ENCODE assay signal across 1 cellular context in the genomic region with DNA sequence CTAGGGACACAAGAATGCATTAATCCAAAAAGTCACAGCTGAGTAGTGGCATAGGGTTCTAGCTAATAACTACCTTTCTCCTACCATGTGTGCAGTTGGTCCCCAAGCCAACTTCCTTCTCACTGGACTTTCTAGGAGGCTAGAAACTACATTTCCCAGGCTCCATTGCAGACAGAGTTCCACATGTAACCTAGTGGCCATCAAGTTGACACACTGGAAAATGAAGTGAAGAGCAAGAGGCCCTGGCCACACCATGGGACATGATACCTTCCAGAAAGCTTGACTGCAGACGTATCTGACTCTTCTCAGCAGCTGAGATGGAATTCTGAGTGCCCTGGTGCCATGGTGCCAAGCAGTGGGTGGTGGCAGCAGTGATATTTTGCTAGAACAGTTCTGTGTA.
TF ChIP-seq lines count a peak whose summit lies in the region.

No MANE protein-coding gene starts in this region.

TF ChIP-seq in K562, 482 proteins besides CTCF, POLR2A, EP300 and RAD21 (continued from another document and continues in another):
- TF ChIP-seq, protein P1, sequence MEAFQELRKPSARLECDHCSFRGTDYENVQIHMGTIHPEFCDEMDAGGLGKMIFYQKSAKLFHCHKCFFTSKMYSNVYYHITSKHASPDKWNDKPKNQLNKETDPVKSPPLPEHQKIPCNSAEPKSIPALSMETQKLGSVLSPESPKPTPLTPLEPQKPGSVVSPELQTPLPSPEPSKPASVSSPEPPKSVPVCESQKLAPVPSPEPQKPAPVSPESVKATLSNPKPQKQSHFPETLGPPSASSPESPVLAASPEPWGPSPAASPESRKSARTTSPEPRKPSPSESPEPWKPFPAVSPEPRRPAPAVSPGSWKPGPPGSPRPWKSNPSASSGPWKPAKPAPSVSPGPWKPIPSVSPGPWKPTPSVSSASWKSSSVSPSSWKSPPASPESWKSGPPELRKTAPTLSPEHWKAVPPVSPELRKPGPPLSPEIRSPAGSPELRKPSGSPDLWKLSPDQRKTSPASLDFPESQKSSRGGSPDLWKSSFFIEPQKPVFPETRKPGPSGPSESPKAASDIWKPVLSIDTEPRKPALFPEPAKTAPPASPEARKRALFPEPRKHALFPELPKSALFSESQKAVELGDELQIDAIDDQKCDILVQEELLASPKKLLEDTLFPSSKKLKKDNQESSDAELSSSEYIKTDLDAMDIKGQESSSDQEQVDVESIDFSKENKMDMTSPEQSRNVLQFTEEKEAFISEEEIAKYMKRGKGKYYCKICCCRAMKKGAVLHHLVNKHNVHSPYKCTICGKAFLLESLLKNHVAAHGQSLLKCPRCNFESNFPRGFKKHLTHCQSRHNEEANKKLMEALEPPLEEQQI (IDR thresholded peaks at IDR 0.05), result no peak
- TF ChIP-seq ZNF76 (CRISPR knock-in tag; IDR thresholded peaks at IDR 0.05; ENCODE audit: borderline replicate concordance) (no peak), HMG20B (CRISPR knock-in tag; IDR thresholded peaks at IDR 0.05) (no peak), KDM4B (IDR thresholded peaks at IDR 0.05; ENCODE audit: borderline replicate concordance in 2 of 2, low read depth in 1 of 2) (no peak), PYGO2 (tag; IDR thresholded peaks at IDR 0.05) (no peak), DIDO1 (tag; IDR thresholded peaks at IDR 0.05; ENCODE audit: low read depth) (no peak), ZSCAN32 (CRISPR knock-in tag; IDR thresholded peaks at IDR 0.05) (no peak), POLR2AphosphoS2 (IDR thresholded peaks at IDR 0.05; ENCODE audit: low read length) (no peak), ZNF143 (CRISPR knock-in tag; IDR thresholded peaks at IDR 0.05) (peak; percentile 85), MEIS2 (IDR thresholded peaks at IDR 0.05; ENCODE audit: partially characterized antibody) (peak; percentile 51), KLF13 (tag; IDR thresholded peaks at IDR 0.05; ENCODE audit: borderline replicate concordance, low read depth) (no peak), MYC (IDR thresholded peaks at IDR 0.05; ENCODE audit: low read depth, low read length) (peak; percentile 64; the same call in 1 of the 2 replicates), MYC (CRISPR knock-in tag; IDR thresholded peaks at IDR 0.05; ENCODE audit: borderline replicate concordance, low read depth) (no peak), ZNF717 (CRISPR knock-in tag; IDR thresholded peaks at IDR 0.05) (no peak), TCFL5 (CRISPR knock-in tag; conservative IDR thresholded peaks at IDR 0.05) (no peak), FOXA1 (IDR thresholded peaks at IDR 0.05; ENCODE audit: borderline replicate concordance) (no peak), TCF7 (IDR thresholded peaks at IDR 0.05; ENCODE audit: borderline replicate concordance) (no peak), TCF7L2 (IDR thresholded peaks at IDR 0.05; ENCODE audit: low read depth, low read length) (no peak), ZNF217 (CRISPR knock-in tag; IDR thresholded peaks at IDR 0.05) (no peak), CEBPG (CRISPR knock-in tag; IDR thresholded peaks at IDR 0.05) (peak; percentile 71), CEBPG (tag; conservative IDR thresholded peaks at IDR 0.05 in 1 of 2, IDR thresholded peaks at IDR 0.05 in 1 of 2) (no peak), CBFA2T2 (conservative IDR thresholded peaks at IDR 0.05) (no peak), BRF1 (IDR thresholded peaks at IDR 0.05; ENCODE audit: borderline replicate concordance, extremely low read depth, insufficient read length) (no peak), ZNF75A (CRISPR knock-in tag; IDR thresholded peaks at IDR 0.05) (no peak), NR2F6 (CRISPR knock-in tag; IDR thresholded peaks at IDR 0.05) (no peak), FOXP1 (CRISPR knock-in tag; IDR thresholded peaks at IDR 0.05) (no peak), BACH1 (tag; IDR thresholded peaks at IDR 0.05) (no peak), HCFC1 (IDR thresholded peaks at IDR 0.05; ENCODE audit: low read depth, low read length) (peak; percentile 88), ZNF124 (CRISPR knock-in tag; IDR thresholded peaks at IDR 0.05) (no peak), U2AF1 (optimal IDR thresholded peaks at IDR 0.05; ENCODE audit: low read depth, low read length) (no peak), TAL1 (IDR thresholded peaks at IDR 0.05) (no peak), NR2C2 (CRISPR knock-in tag; IDR thresholded peaks at IDR 0.05) (no peak), NR2C2 (tag; IDR thresholded peaks at IDR 0.05) (peak; percentile 56; the same call in 1 of the 2 replicates), ZNF224 (CRISPR knock-in tag; IDR thresholded peaks at IDR 0.05) (no peak), KAT8 (IDR thresholded peaks at IDR 0.05; ENCODE audit: low read depth) (no peak), MYBL2 (IDR thresholded peaks at IDR 0.05; ENCODE audit: low read depth) (no peak), MYBL2 (CRISPR knock-in tag; IDR thresholded peaks at IDR 0.05; ENCODE audit: borderline replicate concordance) (no peak), SPI1 (IDR thresholded peaks at IDR 0.05; ENCODE audit: borderline replicate concordance, low read depth, low read length) (0 out of 2 replicates have a peak, but pooled peaks have one; percentile 20), BCOR (IDR thresholded peaks at IDR 0.05) (no peak), ZNF551 (CRISPR knock-in tag; IDR thresholded peaks at IDR 0.05) (no peak), L3MBTL2 (IDR thresholded peaks at IDR 0.05) (peak; percentile 57; the same call in 1 of the 2 replicates), TAF7 (tag; IDR thresholded peaks at IDR 0.05) (no peak), BHLHE40 (IDR thresholded peaks at IDR 0.05; ENCODE audit: low read length) (no peak), ZSCAN29 (IDR thresholded peaks at IDR 0.05) (no peak)
- TF ChIP-seq, protein P2, sequence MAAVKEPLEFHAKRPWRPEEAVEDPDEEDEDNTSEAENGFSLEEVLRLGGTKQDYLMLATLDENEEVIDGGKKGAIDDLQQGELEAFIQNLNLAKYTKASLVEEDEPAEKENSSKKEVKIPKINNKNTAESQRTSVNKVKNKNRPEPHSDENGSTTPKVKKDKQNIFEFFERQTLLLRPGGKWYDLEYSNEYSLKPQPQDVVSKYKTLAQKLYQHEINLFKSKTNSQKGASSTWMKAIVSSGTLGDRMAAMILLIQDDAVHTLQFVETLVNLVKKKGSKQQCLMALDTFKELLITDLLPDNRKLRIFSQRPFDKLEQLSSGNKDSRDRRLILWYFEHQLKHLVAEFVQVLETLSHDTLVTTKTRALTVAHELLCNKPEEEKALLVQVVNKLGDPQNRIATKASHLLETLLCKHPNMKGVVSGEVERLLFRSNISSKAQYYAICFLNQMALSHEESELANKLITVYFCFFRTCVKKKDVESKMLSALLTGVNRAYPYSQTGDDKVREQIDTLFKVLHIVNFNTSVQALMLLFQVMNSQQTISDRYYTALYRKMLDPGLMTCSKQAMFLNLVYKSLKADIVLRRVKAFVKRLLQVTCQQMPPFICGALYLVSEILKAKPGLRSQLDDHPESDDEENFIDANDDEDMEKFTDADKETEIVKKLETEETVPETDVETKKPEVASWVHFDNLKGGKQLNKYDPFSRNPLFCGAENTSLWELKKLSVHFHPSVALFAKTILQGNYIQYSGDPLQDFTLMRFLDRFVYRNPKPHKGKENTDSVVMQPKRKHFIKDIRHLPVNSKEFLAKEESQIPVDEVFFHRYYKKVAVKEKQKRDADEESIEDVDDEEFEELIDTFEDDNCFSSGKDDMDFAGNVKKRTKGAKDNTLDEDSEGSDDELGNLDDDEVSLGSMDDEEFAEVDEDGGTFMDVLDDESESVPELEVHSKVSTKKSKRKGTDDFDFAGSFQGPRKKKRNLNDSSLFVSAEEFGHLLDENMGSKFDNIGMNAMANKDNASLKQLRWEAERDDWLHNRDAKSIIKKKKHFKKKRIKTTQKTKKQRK (IDR thresholded peaks at IDR 0.05; ENCODE audit: borderline replicate concordance, low read depth, low read length), result no peak
- TF ChIP-seq, protein P3, sequence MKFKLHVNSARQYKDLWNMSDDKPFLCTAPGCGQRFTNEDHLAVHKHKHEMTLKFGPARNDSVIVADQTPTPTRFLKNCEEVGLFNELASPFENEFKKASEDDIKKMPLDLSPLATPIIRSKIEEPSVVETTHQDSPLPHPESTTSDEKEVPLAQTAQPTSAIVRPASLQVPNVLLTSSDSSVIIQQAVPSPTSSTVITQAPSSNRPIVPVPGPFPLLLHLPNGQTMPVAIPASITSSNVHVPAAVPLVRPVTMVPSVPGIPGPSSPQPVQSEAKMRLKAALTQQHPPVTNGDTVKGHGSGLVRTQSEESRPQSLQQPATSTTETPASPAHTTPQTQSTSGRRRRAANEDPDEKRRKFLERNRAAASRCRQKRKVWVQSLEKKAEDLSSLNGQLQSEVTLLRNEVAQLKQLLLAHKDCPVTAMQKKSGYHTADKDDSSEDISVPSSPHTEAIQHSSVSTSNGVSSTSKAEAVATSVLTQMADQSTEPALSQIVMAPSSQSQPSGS (CRISPR knock-in tag; IDR thresholded peaks at IDR 0.05), result no peak
- TF ChIP-seq, protein P4, sequence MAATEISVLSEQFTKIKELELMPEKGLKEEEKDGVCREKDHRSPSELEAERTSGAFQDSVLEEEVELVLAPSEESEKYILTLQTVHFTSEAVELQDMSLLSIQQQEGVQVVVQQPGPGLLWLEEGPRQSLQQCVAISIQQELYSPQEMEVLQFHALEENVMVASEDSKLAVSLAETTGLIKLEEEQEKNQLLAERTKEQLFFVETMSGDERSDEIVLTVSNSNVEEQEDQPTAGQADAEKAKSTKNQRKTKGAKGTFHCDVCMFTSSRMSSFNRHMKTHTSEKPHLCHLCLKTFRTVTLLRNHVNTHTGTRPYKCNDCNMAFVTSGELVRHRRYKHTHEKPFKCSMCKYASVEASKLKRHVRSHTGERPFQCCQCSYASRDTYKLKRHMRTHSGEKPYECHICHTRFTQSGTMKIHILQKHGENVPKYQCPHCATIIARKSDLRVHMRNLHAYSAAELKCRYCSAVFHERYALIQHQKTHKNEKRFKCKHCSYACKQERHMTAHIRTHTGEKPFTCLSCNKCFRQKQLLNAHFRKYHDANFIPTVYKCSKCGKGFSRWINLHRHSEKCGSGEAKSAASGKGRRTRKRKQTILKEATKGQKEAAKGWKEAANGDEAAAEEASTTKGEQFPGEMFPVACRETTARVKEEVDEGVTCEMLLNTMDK (IDR thresholded peaks at IDR 0.05; ENCODE audit: borderline replicate concordance, insufficient read depth, low read depth, low read length, poor library complexity, severe bottlenecking), result no peak
- TF ChIP-seq, protein P5, sequence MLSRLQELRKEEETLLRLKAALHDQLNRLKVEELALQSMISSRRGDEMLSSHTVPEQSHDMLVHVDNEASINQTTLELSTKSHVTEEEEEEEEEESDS (CRISPR knock-in tag; IDR thresholded peaks at IDR 0.05), result no peak
- TF ChIP-seq, protein P6, sequence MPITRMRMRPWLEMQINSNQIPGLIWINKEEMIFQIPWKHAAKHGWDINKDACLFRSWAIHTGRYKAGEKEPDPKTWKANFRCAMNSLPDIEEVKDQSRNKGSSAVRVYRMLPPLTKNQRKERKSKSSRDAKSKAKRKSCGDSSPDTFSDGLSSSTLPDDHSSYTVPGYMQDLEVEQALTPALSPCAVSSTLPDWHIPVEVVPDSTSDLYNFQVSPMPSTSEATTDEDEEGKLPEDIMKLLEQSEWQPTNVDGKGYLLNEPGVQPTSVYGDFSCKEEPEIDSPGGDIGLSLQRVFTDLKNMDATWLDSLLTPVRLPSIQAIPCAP (CRISPR knock-in tag; IDR thresholded peaks at IDR 0.05; ENCODE audit: borderline replicate concordance), result no peak
- TF ChIP-seq, protein P7, sequence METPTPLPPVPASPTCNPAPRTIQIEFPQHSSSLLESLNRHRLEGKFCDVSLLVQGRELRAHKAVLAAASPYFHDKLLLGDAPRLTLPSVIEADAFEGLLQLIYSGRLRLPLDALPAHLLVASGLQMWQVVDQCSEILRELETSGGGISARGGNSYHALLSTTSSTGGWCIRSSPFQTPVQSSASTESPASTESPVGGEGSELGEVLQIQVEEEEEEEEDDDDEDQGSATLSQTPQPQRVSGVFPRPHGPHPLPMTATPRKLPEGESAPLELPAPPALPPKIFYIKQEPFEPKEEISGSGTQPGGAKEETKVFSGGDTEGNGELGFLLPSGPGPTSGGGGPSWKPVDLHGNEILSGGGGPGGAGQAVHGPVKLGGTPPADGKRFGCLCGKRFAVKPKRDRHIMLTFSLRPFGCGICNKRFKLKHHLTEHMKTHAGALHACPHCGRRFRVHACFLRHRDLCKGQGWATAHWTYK (CRISPR knock-in tag; IDR thresholded peaks at IDR 0.05), result no peak
- TF ChIP-seq, protein P8, sequence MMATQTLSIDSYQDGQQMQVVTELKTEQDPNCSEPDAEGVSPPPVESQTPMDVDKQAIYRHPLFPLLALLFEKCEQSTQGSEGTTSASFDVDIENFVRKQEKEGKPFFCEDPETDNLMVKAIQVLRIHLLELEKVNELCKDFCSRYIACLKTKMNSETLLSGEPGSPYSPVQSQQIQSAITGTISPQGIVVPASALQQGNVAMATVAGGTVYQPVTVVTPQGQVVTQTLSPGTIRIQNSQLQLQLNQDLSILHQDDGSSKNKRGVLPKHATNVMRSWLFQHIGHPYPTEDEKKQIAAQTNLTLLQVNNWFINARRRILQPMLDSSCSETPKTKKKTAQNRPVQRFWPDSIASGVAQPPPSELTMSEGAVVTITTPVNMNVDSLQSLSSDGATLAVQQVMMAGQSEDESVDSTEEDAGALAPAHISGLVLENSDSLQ (IDR thresholded peaks at IDR 0.05), result peak; percentile 78
